ENCODE assay signal across 8 cellular contexts in the genomic region with DNA sequence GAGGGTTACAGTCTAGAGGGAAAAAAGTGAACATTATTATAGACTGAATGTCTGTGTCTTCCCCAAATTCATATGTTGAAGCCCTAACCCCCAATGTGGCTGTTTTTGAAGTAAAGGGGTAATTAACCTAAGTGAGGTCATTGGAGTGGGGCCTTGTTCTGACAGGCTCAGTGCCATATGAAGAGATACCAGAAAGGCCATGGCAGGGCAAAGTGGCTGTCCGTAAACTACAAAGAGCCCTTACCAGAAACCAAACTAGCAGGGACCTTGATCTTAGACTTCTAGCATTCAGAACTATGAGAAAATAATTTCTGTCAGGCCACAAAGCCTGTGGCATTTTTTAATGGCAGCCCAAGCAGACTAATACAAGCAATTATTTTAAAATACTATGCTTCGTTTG. TPM values are rescaled to one million over a fixed set of nuclear protein-coding genes. Genes with fewer than 3 reads are reported as not detected.
"Had no signal": no experiment of that assay in that cellular context is flagged by ENCODE, and none has a peak within 500 bp of the region (broad histone marks: within the 10 kb centered on the region; RNA-seq: fewer than 3 reads in every experiment).

No MANE protein-coding gene starts in this region.

- H3K4me3 Mint-ChIP-seq: GM23338, H9 had no signal

- FAIRE-seq: H1, HTR-8/SVneo, K562 had no signal

- H3K9me3 Mint-ChIP-seq: GM23338, H9 had no signal

- DNase-seq: H9, HCEC 1CT, IMR-90 had no signal

- ATAC-seq: GM23338, K562 had no signal

- H3K27ac Mint-ChIP-seq: GM23338, H9 had no signal

- H3K4me1 Mint-ChIP-seq: GM23338, H9 had no signal

RNA-seq across cellular contexts. Expression of a gene that starts 11.2 kb away (rescaled TPM):
- total RNA-seq: GM23338, H1, H9, HT-29, IMR-90 had no signal
